23 cellular contexts compared by ENCODE assay signal in genomic region chr4:185966549-185966948, GRCh38.
A peak's percentile ranks its signal among the peaks of the same experiment; 100 is the strongest.
DNase-seq lines count a peak whose midpoint lies in the region; ATAC-seq and TF ChIP-seq lines count a peak whose summit lies in the region.
"Had no signal": no experiment of that assay in that cellular context is flagged by ENCODE, and none has a peak within 500 bp of the region (broad histone marks: within the 10 kb centered on the region; RNA-seq: fewer than 3 reads in every experiment).

No MANE protein-coding gene starts in this region.

- H3K4me2 ChIP-seq in HCT116 (ENCODE audit: low read length), result peak overlapping the region; percentile 15; the same call in 1 of the 2 replicates
- H3K4me2 ChIP-seq: neural progenitor cell had no signal

- RAD21 ChIA-PET in HCT116 (lab: Charles Lee; ENCODE audit: low non-redundant PET in 1 of 2, low total read pairs in 2 of 2, uncharacterized antibody in 2 of 2, unreplicated experiment in 2 of 2), result no interaction called here

- peak overlapping the region; percentile 94 for H3K27ac Mint-ChIP-seq in chondrocyte (ENCODE audit: unreplicated experiment)
- peak overlapping the region; percentile 78 for H3K27ac Mint-ChIP-seq in stimulated activated memory B cell treated with anti-CD40 and anti-IgM and Interleukin-4, amounts not matched to agents 10 μg/mL and 1 μg/mL and 100 μg/mL, for 72 hours
- H3K27ac Mint-ChIP-seq: activated B cell treated with CpG ODN at 0.5 μM for 24 hours; activated CD4-positive, alpha-beta T cell treated with anti-CD3 and anti-CD28 coated beads, Interleukin-2, amount 10 ng/mL, durations not matched to agents 7 days and 5 days; activated naive CD8-positive, alpha-beta T cell treated with anti-CD3 and anti-CD28 coated beads for 36 hours; activated T-cell treated with anti-CD3 and anti-CD28 coated beads, Interleukin-2, amount 50 U/mL, for 24 hours; neural progenitor cell had no signal

- TF ChIP-seq RAD21 in HCT116 (IDR thresholded peaks at IDR 0.05; ENCODE audit: low read depth), result no peak

- intact Hi-C loops in HCT116 (cut with micrococcal nuclease), result no loop called here
- intact Hi-C loops in uterus (cut with DNase I; ENCODE audit: low total_unique reads), result no loop called here

- no peaks in the 10 kb centered on the region for H4K20me1 ChIP-seq in HCT116 (ENCODE audit: insufficient read depth)

- DNase-seq in HCT116 (ENCODE audit: low read depth, low spot score), result no peak
- DNase-seq in chondrocyte (ENCODE audit: low spot score), result no peak
- no peak for DNase-seq in right atrium auricular region (ENCODE audit: low spot score)
- DNase-seq in OCI-M2 (lab: John Stamatoyannopoulos, UW; ENCODE audit: unreplicated experiment), result no peak
- DNase-seq in DMS114 treated with DMSO at 0.1 percent for 48 hours (lab: John Stamatoyannopoulos, UW; ENCODE audit: unreplicated experiment), result no peak
- DNase-seq in uterus, result no peak
- DNase-seq: activated B cell treated with CpG ODN at 0.5 μM for 24 hours; activated CD4-positive, alpha-beta T cell treated with anti-CD3 and anti-CD28 coated beads, Interleukin-2, amount 10 ng/mL, durations not matched to agents 7 days and 5 days; activated gamma-delta T cell; activated naive CD8-positive, alpha-beta T cell treated with anti-CD3 and anti-CD28 coated beads for 36 hours; activated T-cell treated with anti-CD3 and anti-CD28 coated beads, Interleukin-2, amount 50 U/mL, for 24 hours; cerebellar nuclear complex; hypothalamus; NCI-H1048; NCI-H446; NCI-H774; right lobe of liver; stimulated activated CD4-positive, alpha-beta T cell treated with anti-CD3 and anti-CD28 coated beads, Interleukin-4, amount 100 ng/mL, for 4 hours; upper lobe of left lung had no signal

- CTCF ChIA-PET in HCT116 (lab: Charles Lee), result no interaction called here

- H2AFZ ChIP-seq in HCT116 (ENCODE audit: low read depth, low read length, poor library complexity, severe bottlenecking), result no peak overlapping the region

- H3K4me3 ChIP-seq in HCT116 (replicated peaks in 1 of 2; ENCODE audit: low read depth in 1 of 2, low read length in 2 of 2), result no peak overlapping the region
- no peak overlapping the region for H3K4me3 ChIP-seq in right atrium auricular region
- H3K4me3 ChIP-seq in uterus, result no peak overlapping the region
- H3K4me3 ChIP-seq: neural progenitor cell, right lobe of liver, SK-N-MC, upper lobe of left lung had no signal

- H3K9me3 ChIP-seq in HCT116 (ENCODE audit: control insufficient read depth in 1 of 2, insufficient read depth in 1 of 2, low read depth in 1 of 2, low read length in 2 of 2), result no peaks in the 10 kb centered on the region
- H3K9me3 ChIP-seq in right atrium auricular region, result no peaks in the 10 kb centered on the region
- no peaks in the 10 kb centered on the region for H3K9me3 ChIP-seq in uterus
- H3K9me3 ChIP-seq: right lobe of liver, upper lobe of left lung had no signal

- no peaks in the 10 kb centered on the region for H3K79me2 ChIP-seq in HCT116 (ENCODE audit: insufficient read depth, low read length)

- H3K9me3 Mint-ChIP-seq in chondrocyte (ENCODE audit: low read depth), result peaks cover 4% of the 10 kb centered on the region
- peaks cover 3% of the 10 kb centered on the region for H3K9me3 Mint-ChIP-seq in stimulated activated memory B cell treated with anti-CD40 and anti-IgM and Interleukin-4, amounts not matched to agents 10 μg/mL and 1 μg/mL and 100 μg/mL, for 72 hours
- H3K9me3 Mint-ChIP-seq: activated B cell treated with CpG ODN at 0.5 μM for 24 hours; activated CD4-positive, alpha-beta T cell treated with anti-CD3 and anti-CD28 coated beads, Interleukin-2, amount 10 ng/mL, durations not matched to agents 7 days and 5 days; activated naive CD8-positive, alpha-beta T cell treated with anti-CD3 and anti-CD28 coated beads for 36 hours; activated T-cell treated with anti-CD3 and anti-CD28 coated beads, Interleukin-2, amount 50 U/mL, for 24 hours had no signal

- no peaks in the 10 kb centered on the region for H3K27me3 ChIP-seq in HCT116 (ENCODE audit: insufficient read depth, low read length)
- no peaks in the 10 kb centered on the region for H3K27me3 ChIP-seq in right atrium auricular region
- no peaks in the 10 kb centered on the region for H3K27me3 ChIP-seq in uterus
- H3K27me3 ChIP-seq: neural progenitor cell, right lobe of liver, upper lobe of left lung had no signal

- H3K27me3 Mint-ChIP-seq in chondrocyte (ENCODE audit: low read depth), result no peaks in the 10 kb centered on the region
- no peaks in the 10 kb centered on the region for H3K27me3 Mint-ChIP-seq in stimulated activated memory B cell treated with anti-CD40 and anti-IgM and Interleukin-4, amounts not matched to agents 10 μg/mL and 1 μg/mL and 100 μg/mL, for 72 hours
- H3K27me3 Mint-ChIP-seq: activated naive CD8-positive, alpha-beta T cell treated with anti-CD3 and anti-CD28 coated beads for 36 hours had no signal

- H3K9me2 ChIP-seq in HCT116 (ENCODE audit: insufficient read depth), result no peaks in the 10 kb centered on the region

- no peak for TF ChIP-seq CTCF in HCT116 (IDR thresholded peaks at IDR 0.05 in 2 of 3, conservative IDR thresholded peaks at IDR 0.05 in 1 of 3; ENCODE audit: borderline replicate concordance in 1 of 3, insufficient read depth in 1 of 3, low read depth in 2 of 3, low read length in 2 of 3)
- no peak for TF ChIP-seq CTCF in chondrocyte (IDR thresholded peaks at IDR 0.05)
- TF ChIP-seq CTCF in right atrium auricular region (IDR thresholded peaks at IDR 0.05), result no peak
- TF ChIP-seq CTCF in uterus (IDR thresholded peaks at IDR 0.05), result no peak

- H3K27ac ChIP-seq in HCT116 (ENCODE audit: low read depth, low read length) (no peak overlapping the region), right atrium auricular region (peak overlapping the region; percentile 33 to 47), uterus (no peak overlapping the region)
- H3K27ac ChIP-seq: neural progenitor cell, SK-N-MC had no signal

- H3K4me1 ChIP-seq in HCT116 (ENCODE audit: control insufficient read depth in 1 of 2, insufficient read depth in 2 of 2, low read length in 2 of 2) (peaks cover 3 to 7% of the 10 kb centered on the region in 2 experiments; a peak in 2 of 4 replicates), right atrium auricular region (peaks cover 0 to 16% of the 10 kb centered on the region in 2 donors), uterus (no peaks in the 10 kb centered on the region)
- H3K4me1 ChIP-seq: right lobe of liver had no signal

- H3K9ac ChIP-seq in HCT116 (ENCODE audit: low read length), result no peak overlapping the region
- H3K9ac ChIP-seq: neural progenitor cell had no signal

- H3K36me3 ChIP-seq in HCT116 (ENCODE audit: control insufficient read depth in 1 of 2, insufficient read depth in 2 of 2, low read length in 2 of 2) (no peaks in the 10 kb centered on the region), right atrium auricular region (no peaks in the 10 kb centered on the region), uterus (no peaks in the 10 kb centered on the region)
- H3K36me3 ChIP-seq: neural progenitor cell, right lobe of liver, upper lobe of left lung had no signal

- no peak for ATAC-seq in HCT116
- no peak for ATAC-seq in stimulated activated memory B cell treated with anti-CD40 and anti-IgM and Interleukin-4, amounts not matched to agents 10 μg/mL and 1 μg/mL and 100 μg/mL, for 72 hours
- no peak for ATAC-seq in GM19467 (IDR thresholded peaks at IDR 0.05; ENCODE audit: unreplicated experiment)

- POLR2A ChIA-PET in HCT116 (lab: Charles Lee), result no interaction called here

- no peaks in the 10 kb centered on the region for H3K36me3 Mint-ChIP-seq in chondrocyte (ENCODE audit: low read depth)
- no peaks in the 10 kb centered on the region for H3K36me3 Mint-ChIP-seq in stimulated activated memory B cell treated with anti-CD40 and anti-IgM and Interleukin-4, amounts not matched to agents 10 μg/mL and 1 μg/mL and 100 μg/mL, for 72 hours
- H3K36me3 Mint-ChIP-seq: activated naive CD8-positive, alpha-beta T cell treated with anti-CD3 and anti-CD28 coated beads for 36 hours had no signal

- TF ChIP-seq POLR2A in HCT116 (IDR thresholded peaks at IDR 0.05; ENCODE audit: borderline replicate concordance, extremely low read depth, insufficient read depth, insufficient read length), result no peak
- no peak for TF ChIP-seq POLR2A in uterus (IDR thresholded peaks at IDR 0.05)

- no TSS peak for BruUV-seq in HCT116 (replicated peaks; lab: Mats Ljungman, UMichigan)

- no peak overlapping the region for H3K4me3 Mint-ChIP-seq in chondrocyte (ENCODE audit: unreplicated experiment)
- no peak overlapping the region for H3K4me3 Mint-ChIP-seq in stimulated activated memory B cell treated with anti-CD40 and anti-IgM and Interleukin-4, amounts not matched to agents 10 μg/mL and 1 μg/mL and 100 μg/mL, for 72 hours
- H3K4me3 Mint-ChIP-seq: activated CD4-positive, alpha-beta T cell treated with anti-CD3 and anti-CD28 coated beads, Interleukin-2, amount 10 ng/mL, durations not matched to agents 7 days and 5 days; activated naive CD8-positive, alpha-beta T cell treated with anti-CD3 and anti-CD28 coated beads for 36 hours; activated T-cell treated with anti-CD3 and anti-CD28 coated beads, Interleukin-2, amount 50 U/mL, for 24 hours; neural progenitor cell had no signal

- H3K4me1 Mint-ChIP-seq in chondrocyte (ENCODE audit: low read depth), result peaks cover 33% of the 10 kb centered on the region
- peaks cover 16% of the 10 kb centered on the region for H3K4me1 Mint-ChIP-seq in stimulated activated memory B cell treated with anti-CD40 and anti-IgM and Interleukin-4, amounts not matched to agents 10 μg/mL and 1 μg/mL and 100 μg/mL, for 72 hours
- H3K4me1 Mint-ChIP-seq: activated CD4-positive, alpha-beta T cell treated with anti-CD3 and anti-CD28 coated beads, Interleukin-2, amount 10 ng/mL, durations not matched to agents 7 days and 5 days; activated naive CD8-positive, alpha-beta T cell treated with anti-CD3 and anti-CD28 coated beads for 36 hours; neural progenitor cell had no signal

TF ChIP-seq in HCT116, 20 proteins besides CTCF, POLR2A, EP300 and RAD21:
- TF ChIP-seq SP1 (IDR thresholded peaks at IDR 0.05; ENCODE audit: low read depth), result no peak
- no peak for TF ChIP-seq EGR1 (IDR thresholded peaks at IDR 0.05; ENCODE audit: low read depth)
- TF ChIP-seq ELF1 (IDR thresholded peaks at IDR 0.05; ENCODE audit: borderline replicate concordance, low read depth), result no peak

Comparison
In these comparisons a context has a peak if more than half of its experiments do, and no peak if none do; other contexts are left out.
1. H3K27ac ChIP-seq: peak in right atrium auricular region (2 of 2); none in HCT116 (single experiment) and uterus (0 of 2).